ENCODE assay signal across 10 cellular contexts in the genomic region with DNA sequence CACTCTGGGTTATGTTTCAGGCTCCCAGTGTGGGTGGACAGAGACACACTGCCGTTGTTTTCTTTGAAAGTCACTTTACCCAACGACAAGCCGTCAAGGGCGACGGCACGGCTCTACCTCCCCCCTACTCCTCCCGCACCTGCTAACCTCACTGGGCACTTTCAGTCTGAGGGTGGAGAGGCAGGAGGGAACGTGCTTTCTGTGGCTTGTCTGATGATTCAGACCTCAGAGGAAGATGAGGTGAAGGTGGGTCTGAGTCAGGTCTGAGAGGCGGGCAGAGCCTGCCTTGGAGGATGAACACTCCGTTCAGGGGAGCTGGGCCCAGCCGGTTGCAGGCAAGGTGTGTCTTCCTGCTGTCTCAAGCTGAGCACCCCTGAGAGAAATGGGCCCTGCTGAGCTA.
DNase-seq lines count a peak whose midpoint lies in the region; ATAC-seq and TF ChIP-seq lines count a peak whose summit lies in the region.
"Had no signal": no experiment of that assay in that cellular context is flagged by ENCODE, and none has a peak within 500 bp of the region (broad histone marks: within the 10 kb centered on the region; RNA-seq: fewer than 3 reads in every experiment).

No MANE protein-coding gene starts in this region.

- no peak overlapping the region for H2AFZ ChIP-seq in PC-9

- H4K20me1 ChIP-seq in PC-9 (ENCODE audit: insufficient read depth): no peaks in the 10 kb centered on the region

- no peak overlapping the region for H3K27ac ChIP-seq in naive thymus-derived CD4-positive, alpha-beta T cell (ENCODE audit: low read depth, low read length)
- H3K27ac ChIP-seq in PC-9: no peak overlapping the region
- H3K27ac ChIP-seq: heart left ventricle had no signal

- H3F3A ChIP-seq in PC-9 (ENCODE audit: insufficient read depth, low read depth): no peaks in the 10 kb centered on the region

- BruUV-seq in PC-9 (replicated peaks; lab: Mats Ljungman, UMichigan): no TSS peak

- H3K9me2 ChIP-seq in PC-9 (ENCODE audit: insufficient read depth): no peaks in the 10 kb centered on the region

- peak overlapping the region in 4 of 10 donors; percentile 11 to 39 (median 22) for H3K4me3 Mint-ChIP-seq in naive thymus-derived CD4-positive, alpha-beta T cell

- CTCF ChIA-PET in naive thymus-derived CD4-positive, alpha-beta T cell (lab: Charles Lee): no interaction called here
- CTCF ChIA-PET in PC-9 (lab: Charles Lee): no interaction called here

- H3K4me3 ChIP-seq in naive thymus-derived CD4-positive, alpha-beta T cell (ENCODE audit: low read length): no peak overlapping the region
- no peak overlapping the region for H3K4me3 ChIP-seq in PC-9
- H3K4me3 ChIP-seq: heart left ventricle had no signal

- H3K9me3 Mint-ChIP-seq in naive thymus-derived CD4-positive, alpha-beta T cell: peaks cover 0 to 4% (median 0%) of the 10 kb centered on the region in 11 donors

- POLR2A ChIA-PET in naive thymus-derived CD4-positive, alpha-beta T cell (lab: Charles Lee): no interaction called here
- POLR2A ChIA-PET in PC-9 (lab: Charles Lee; ENCODE audit: unreplicated experiment): no interaction called here

- peaks cover 0 to 24% of the 10 kb centered on the region in 2 donors for H3K4me1 ChIP-seq in naive thymus-derived CD4-positive, alpha-beta T cell (ENCODE audit: control insufficient read depth in 2 of 2, insufficient read depth in 2 of 2, low read length in 2 of 2)
- H3K4me1 ChIP-seq in PC-9 (replicated peaks; ENCODE audit: insufficient read depth): no peaks in the 10 kb centered on the region
- H3K4me1 ChIP-seq: heart left ventricle had no signal

- TF ChIP-seq CTCF in PC-9 (conservative IDR thresholded peaks at IDR 0.05): no peak

- no peaks in the 10 kb centered on the region for H3K79me2 ChIP-seq in PC-9 (ENCODE audit: low read depth)

- H3K36me3 ChIP-seq in naive thymus-derived CD4-positive, alpha-beta T cell (ENCODE audit: control insufficient read depth in 2 of 3, insufficient read depth in 3 of 3, low read length in 3 of 3): no peaks in the 10 kb centered on the region
- H3K36me3 ChIP-seq in PC-9 (ENCODE audit: low read depth): no peaks in the 10 kb centered on the region
- H3K36me3 ChIP-seq: heart left ventricle had no signal

- no peak overlapping the region for H3K4me2 ChIP-seq in PC-9

- peak; percentile 30 for ATAC-seq in naive thymus-derived CD4-positive, alpha-beta T cell
- ATAC-seq: heart left ventricle had no signal

- peaks cover 13 to 51% (median 43%) of the 10 kb centered on the region in 7 donors for H3K4me1 Mint-ChIP-seq in naive thymus-derived CD4-positive, alpha-beta T cell

- peak overlapping the region in 2 of 9 donors; percentile 18 to 22 for H3K27ac Mint-ChIP-seq in naive thymus-derived CD4-positive, alpha-beta T cell

- no peaks in the 10 kb centered on the region for H3K9me3 ChIP-seq in naive thymus-derived CD4-positive, alpha-beta T cell (ENCODE audit: control insufficient read depth in 2 of 3, low read length in 3 of 3)
- H3K9me3 ChIP-seq in PC-9 (ENCODE audit: insufficient read depth, low read depth): no peaks in the 10 kb centered on the region
- H3K9me3 ChIP-seq: heart left ventricle had no signal

- no peaks in the 10 kb centered on the region for H3K27me3 ChIP-seq in naive thymus-derived CD4-positive, alpha-beta T cell (ENCODE audit: control insufficient read depth in 2 of 2, insufficient read depth in 2 of 2, low read length in 2 of 2)
- H3K27me3 ChIP-seq in PC-9 (ENCODE audit: insufficient read depth, low read depth): peaks cover 99% of the 10 kb centered on the region

- DNase-seq in activated CD4-positive, CD25-positive, alpha-beta regulatory T cell treated with anti-CD3 and anti-CD28 coated beads, Interleukin-2, amount 50 U/mL, for 16 hours (ENCODE audit: low read depth, low spot score): peak; percentile 25
- peak; percentile 78 to 84 for DNase-seq in activated T-cell treated with anti-CD3 and anti-CD28 coated beads, Interleukin-2, amount 50 U/mL, for 48 hours
- DNase-seq in naive thymus-derived CD4-positive, alpha-beta T cell: peak in 1 of 9 donors; percentile 56
- DNase-seq in stimulated activated CD8-positive, alpha-beta memory T cell treated with anti-CD3 and anti-CD28 coated beads, Interleukin-4, amount 100 ng/mL, for 4 hours (ENCODE audit: low read depth in 2 of 2, low spot score in 1 of 2): peak; percentile 29 to 44
- DNase-seq in PC-9: no peak
- no peak for DNase-seq in GM19240 (ENCODE audit: insufficient read length, low spot score)
- DNase-seq in NCI-H1417 treated with DMSO at 0.1 percent for 48 hours (lab: John Stamatoyannopoulos, UW): no peak
- no peak for DNase-seq in COLO829 (ENCODE audit: low spot score)
- DNase-seq: DMS 273 treated with DMSO at 0.1 percent for 48 hours had no signal

- H3K36me3 Mint-ChIP-seq in naive thymus-derived CD4-positive, alpha-beta T cell: peaks cover 0 to 6% (median 0%) of the 10 kb centered on the region in 5 donors

- peaks cover 4 to 12% (median 7%) of the 10 kb centered on the region in 5 donors for H3K27me3 Mint-ChIP-seq in naive thymus-derived CD4-positive, alpha-beta T cell

- intact Hi-C loops in naive thymus-derived CD4-positive, alpha-beta T cell (cut with micrococcal nuclease): no loop called here
- intact Hi-C loops in PC-9 (cut with micrococcal nuclease; ENCODE audit: unreplicated experiment): no loop called here

Comparison
In these comparisons a context has a peak if more than half of its experiments do, and no peak if none do; other contexts are left out.
1. DNase-seq: peak in activated CD4-positive, CD25-positive, alpha-beta regulatory T cell treated with anti-CD3 and anti-CD28 coated beads, Interleukin-2, amount 50 U/mL, for 16 hours (single experiment), activated T-cell treated with anti-CD3 and anti-CD28 coated beads, Interleukin-2, amount 50 U/mL, for 48 hours (2 of 2) and stimulated activated CD8-positive, alpha-beta memory T cell treated with anti-CD3 and anti-CD28 coated beads, Interleukin-4, amount 100 ng/mL, for 4 hours (2 of 2); none in PC-9 (0 of 2), GM19240 (single experiment), NCI-H1417 treated with DMSO at 0.1 percent for 48 hours (single experiment) and COLO829 (single experiment).